ENCODE assay signal across 8 cellular contexts in the genomic region with DNA sequence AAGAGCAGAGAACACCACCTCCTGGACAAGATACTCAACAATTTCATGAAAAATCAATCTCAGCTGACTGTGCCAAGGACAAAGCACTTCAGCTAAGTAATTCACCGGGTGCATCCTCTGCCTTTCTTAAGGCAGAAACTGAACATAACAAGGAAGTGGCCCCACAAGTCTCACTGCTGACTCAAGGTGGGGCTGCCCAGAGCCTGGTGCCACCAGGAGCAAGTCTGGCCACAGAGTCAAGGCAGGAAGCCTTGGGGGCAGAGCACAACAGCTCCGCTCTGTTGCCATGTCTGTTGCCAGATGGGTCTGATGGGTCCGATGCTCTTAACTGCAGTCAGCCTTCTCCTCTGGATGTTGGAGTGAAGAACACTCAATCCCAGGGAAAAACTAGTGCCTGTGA.
DNase-seq lines count a peak whose midpoint lies in the region; ATAC-seq lines count a peak whose summit lies in the region.

No MANE protein-coding gene starts in this region.

- peak; percentile 36 for ATAC-seq in GM18511 (IDR thresholded peaks at IDR 0.05; ENCODE audit: unreplicated experiment)
- ATAC-seq in esophagus mucosa: peak; percentile 31
- no peak for ATAC-seq in HG03159 (IDR thresholded peaks at IDR 0.05; ENCODE audit: unreplicated experiment)
- ATAC-seq in GM18519 (IDR thresholded peaks at IDR 0.05; ENCODE audit: low FRiP score, unreplicated experiment): no peak

- peak; percentile 52 for DNase-seq in activated CD4-positive, CD25-positive, alpha-beta regulatory T cell treated with anti-CD3 and anti-CD28 coated beads, Interleukin-2, amount 50 U/mL, for 72 hours
- DNase-seq in stimulated activated CD4-positive, alpha-beta T cell treated with anti-CD3 and anti-CD28 coated beads, Interleukin-15, amount 100 ng/mL, for 24 hours: peak; percentile 63
- DNase-seq in NCI-H748 (lab: John Stamatoyannopoulos, UW; ENCODE audit: unreplicated experiment) (no peak), islet precursor cell (no peak)

Comparison
In these comparisons a context has a peak if more than half of its experiments do, and no peak if none do; other contexts are left out.
1. ATAC-seq: peak in GM18511 (single experiment) and esophagus mucosa (single experiment); none in HG03159 (single experiment) and GM18519 (single experiment).
2. DNase-seq: peak in activated CD4-positive, CD25-positive, alpha-beta regulatory T cell treated with anti-CD3 and anti-CD28 coated beads, Interleukin-2, amount 50 U/mL, for 72 hours (single experiment) and stimulated activated CD4-positive, alpha-beta T cell treated with anti-CD3 and anti-CD28 coated beads, Interleukin-15, amount 100 ng/mL, for 24 hours (single experiment); none in NCI-H748 (single experiment) and islet precursor cell (single experiment).